20 cellular contexts compared by ENCODE assay signal in genomic region chr4:52843351-52843750, GRCh38. TPM values are rescaled to one million over a fixed set of nuclear protein-coding genes. Genes with fewer than 3 reads are reported as not detected.
DNase-seq lines count a peak whose midpoint lies in the region; ATAC-seq and TF ChIP-seq lines count a peak whose summit lies in the region.
"Had no signal": no experiment of that assay in that cellular context is flagged by ENCODE, and none has a peak within 500 bp of the region (broad histone marks: within the 10 kb centered on the region; RNA-seq: fewer than 3 reads in every experiment).

No MANE protein-coding gene starts in this region.

- H3K27ac Mint-ChIP-seq in dendritic cell treated with granulocyte-macrophage colony-stimulating factor and Interleukin-4, amounts not matched to agents 40 ng/mL and 50 ng/mL, for 4 days, result peak overlapping the region; percentile 7
- no peak overlapping the region for H3K27ac Mint-ChIP-seq in activated T-helper 2 cell treated with anti-CD3 and anti-CD28 coated beads, Interferon-gamma antibody, Interleukin-2, Interleukin-4, amounts not matched to agents 10 μg/mL and 5 μg/mL and 100 μg/mL, durations not matched to agents 14 hours and 24 hours and 36 hours
- H3K27ac Mint-ChIP-seq in stimulated activated effector memory CD8-positive, alpha-beta T cell treated with anti-CD3 and anti-CD28 coated beads, Interleukin-12 subunit alpha, Interleukin-12 subunit beta, amount 100 ng/mL, for 72 hours, result no peak overlapping the region

- peak overlapping the region; percentile 48; the same call in 1 of the 2 replicates for H3K27ac ChIP-seq in BLaER1
- no peak overlapping the region for H3K27ac ChIP-seq in parathyroid adenoma
- H3K27ac ChIP-seq: A549, HL-60, SK-N-MC had no signal

- H3K4me2 ChIP-seq in BLaER1, result peak overlapping the region; percentile 69
- no peak overlapping the region for H3K4me2 ChIP-seq in parathyroid adenoma (ENCODE audit: low read length)
- H3K4me2 ChIP-seq: A549 had no signal

- no peaks in the 10 kb centered on the region for H3K79me2 ChIP-seq in parathyroid adenoma

- intact Hi-C loops in dendritic cell treated with granulocyte-macrophage colony-stimulating factor and Interleukin-4, amounts not matched to agents 40 ng/mL and 50 ng/mL, for 4 days (cut with micrococcal nuclease), result loop anchor here (5.0 kb wide), 1 partner anchor 121 kb away; no protein-coding TSS in a partner anchor
- intact Hi-C loops in activated T-helper 2 cell treated with anti-CD3 and anti-CD28 coated beads, Interferon-gamma antibody, Interleukin-2, Interleukin-4, amounts not matched to agents 10 μg/mL and 5 μg/mL and 100 μg/mL, durations not matched to agents 14 hours and 24 hours and 36 hours (cut with micrococcal nuclease), result no loop called here
- intact Hi-C loops in posterior vena cava (cut with DNase I), result no loop called here

- peaks cover 13% of the 10 kb centered on the region for H3K4me1 Mint-ChIP-seq in dendritic cell treated with granulocyte-macrophage colony-stimulating factor and Interleukin-4, amounts not matched to agents 40 ng/mL and 50 ng/mL, for 4 days (ENCODE audit: low read depth)
- H3K4me1 Mint-ChIP-seq in activated T-helper 2 cell treated with anti-CD3 and anti-CD28 coated beads, Interferon-gamma antibody, Interleukin-2, Interleukin-4, amounts not matched to agents 10 μg/mL and 5 μg/mL and 100 μg/mL, durations not matched to agents 14 hours and 24 hours and 36 hours (ENCODE audit: low read depth), result peaks cover 14% of the 10 kb centered on the region
- H3K4me1 Mint-ChIP-seq in stimulated activated effector memory CD8-positive, alpha-beta T cell treated with anti-CD3 and anti-CD28 coated beads, Interleukin-12 subunit alpha, Interleukin-12 subunit beta, amount 100 ng/mL, for 72 hours, result peaks cover 6% of the 10 kb centered on the region

- H3K4me1 ChIP-seq in BLaER1, result peaks cover 27% of the 10 kb centered on the region
- H3K4me1 ChIP-seq in parathyroid adenoma, result peaks cover 2% of the 10 kb centered on the region
- H3K4me1 ChIP-seq: A549, HAP-1 had no signal

- H3K4me3 ChIP-seq in BLaER1 (no peak overlapping the region), parathyroid adenoma (ENCODE audit: low read depth, low read length) (no peak overlapping the region)
- H3K4me3 ChIP-seq: A549, HAP-1, SK-N-MC had no signal

- H2AFZ ChIP-seq in parathyroid adenoma, result peak overlapping the region; percentile 56

- H3K9me3 Mint-ChIP-seq in dendritic cell treated with granulocyte-macrophage colony-stimulating factor and Interleukin-4, amounts not matched to agents 40 ng/mL and 50 ng/mL, for 4 days, result no peaks in the 10 kb centered on the region
- H3K9me3 Mint-ChIP-seq in activated T-helper 2 cell treated with anti-CD3 and anti-CD28 coated beads, Interferon-gamma antibody, Interleukin-2, Interleukin-4, amounts not matched to agents 10 μg/mL and 5 μg/mL and 100 μg/mL, durations not matched to agents 14 hours and 24 hours and 36 hours, result no peaks in the 10 kb centered on the region
- H3K9me3 Mint-ChIP-seq in stimulated activated effector memory CD8-positive, alpha-beta T cell treated with anti-CD3 and anti-CD28 coated beads, Interleukin-12 subunit alpha, Interleukin-12 subunit beta, amount 100 ng/mL, for 72 hours, result no peaks in the 10 kb centered on the region

- H3K36me3 Mint-ChIP-seq in dendritic cell treated with granulocyte-macrophage colony-stimulating factor and Interleukin-4, amounts not matched to agents 40 ng/mL and 50 ng/mL, for 4 days (ENCODE audit: low read depth), result no peaks in the 10 kb centered on the region
- H3K36me3 Mint-ChIP-seq in activated T-helper 2 cell treated with anti-CD3 and anti-CD28 coated beads, Interferon-gamma antibody, Interleukin-2, Interleukin-4, amounts not matched to agents 10 μg/mL and 5 μg/mL and 100 μg/mL, durations not matched to agents 14 hours and 24 hours and 36 hours (ENCODE audit: low read depth), result no peaks in the 10 kb centered on the region
- no peaks in the 10 kb centered on the region for H3K36me3 Mint-ChIP-seq in stimulated activated effector memory CD8-positive, alpha-beta T cell treated with anti-CD3 and anti-CD28 coated beads, Interleukin-12 subunit alpha, Interleukin-12 subunit beta, amount 100 ng/mL, for 72 hours

- H3K4me3 Mint-ChIP-seq in dendritic cell treated with granulocyte-macrophage colony-stimulating factor and Interleukin-4, amounts not matched to agents 40 ng/mL and 50 ng/mL, for 4 days, result no peak overlapping the region
- no peak overlapping the region for H3K4me3 Mint-ChIP-seq in activated T-helper 2 cell treated with anti-CD3 and anti-CD28 coated beads, Interferon-gamma antibody, Interleukin-2, Interleukin-4, amounts not matched to agents 10 μg/mL and 5 μg/mL and 100 μg/mL, durations not matched to agents 14 hours and 24 hours and 36 hours (ENCODE audit: low read depth)
- H3K4me3 Mint-ChIP-seq in stimulated activated effector memory CD8-positive, alpha-beta T cell treated with anti-CD3 and anti-CD28 coated beads, Interleukin-12 subunit alpha, Interleukin-12 subunit beta, amount 100 ng/mL, for 72 hours, result no peak overlapping the region

- no peak for TF ChIP-seq CTCF in parathyroid adenoma (IDR thresholded peaks at IDR 0.05)

- ATAC-seq in stimulated activated effector memory CD8-positive, alpha-beta T cell treated with anti-CD3 and anti-CD28 coated beads, Interleukin-12 subunit alpha, Interleukin-12 subunit beta, amount 100 ng/mL, for 72 hours, result no peak
- ATAC-seq: A549, Panc1 had no signal

- H3K9ac ChIP-seq in BLaER1 (no peak overlapping the region), parathyroid adenoma (no peak overlapping the region)

- no peaks in the 10 kb centered on the region for H3K36me3 ChIP-seq in BLaER1
- no peaks in the 10 kb centered on the region for H3K36me3 ChIP-seq in parathyroid adenoma (ENCODE audit: control insufficient read depth, insufficient read depth, low read length)
- H3K36me3 ChIP-seq: HAP-1 had no signal

- no peaks in the 10 kb centered on the region for H3K27me3 ChIP-seq in BLaER1
- H3K27me3 ChIP-seq in parathyroid adenoma (ENCODE audit: control insufficient read depth, insufficient read depth, low read length), result no peaks in the 10 kb centered on the region

- no peaks in the 10 kb centered on the region for H3K27me3 Mint-ChIP-seq in dendritic cell treated with granulocyte-macrophage colony-stimulating factor and Interleukin-4, amounts not matched to agents 40 ng/mL and 50 ng/mL, for 4 days
- H3K27me3 Mint-ChIP-seq in activated T-helper 2 cell treated with anti-CD3 and anti-CD28 coated beads, Interferon-gamma antibody, Interleukin-2, Interleukin-4, amounts not matched to agents 10 μg/mL and 5 μg/mL and 100 μg/mL, durations not matched to agents 14 hours and 24 hours and 36 hours (ENCODE audit: low read depth), result peaks cover 5% of the 10 kb centered on the region

- H4K20me1 ChIP-seq in BLaER1, result no peaks in the 10 kb centered on the region

- H3K9me3 ChIP-seq in BLaER1 (no peaks in the 10 kb centered on the region), parathyroid adenoma (ENCODE audit: control insufficient read depth, low read length) (no peaks in the 10 kb centered on the region)
- H3K9me3 ChIP-seq: A549, Caco-2, HAP-1 had no signal

- peak; percentile 40 for DNase-seq in MV-4-11 (lab: John Stamatoyannopoulos, UW)
- DNase-seq in activated T-helper 2 cell treated with anti-CD3 and anti-CD28 coated beads, Interferon-gamma antibody, Interleukin-2, Interleukin-4, amounts not matched to agents 10 μg/mL and 5 μg/mL and 100 μg/mL, durations not matched to agents 14 hours and 24 hours and 36 hours (ENCODE audit: low spot score), result no peak
- DNase-seq in posterior vena cava (ENCODE audit: low spot score), result no peak
- no peak for DNase-seq in stimulated activated effector memory CD8-positive, alpha-beta T cell treated with anti-CD3 and anti-CD28 coated beads, Interleukin-12 subunit alpha, Interleukin-12 subunit beta, amount 100 ng/mL, for 72 hours (ENCODE audit: low spot score in 2 of 2)
- DNase-seq in occipital lobe (lab: John Stamatoyannopoulos, UW), result no peak
- DNase-seq: Caco-2, DMS153, EL, NCI-H1417 treated with DMSO at 0.1 percent for 48 hours, NCI-H2029 treated with DMSO at 0.1 percent for 48 hours, NCI-H2171 treated with DMSO at 0.1 percent for 48 hours, NCI-H774 had no signal

RNA-seq across cellular contexts. Expression of gene RASL11B, which starts 18.8 kb away (rescaled TPM):
- total RNA-seq in activated T-helper 2 cell treated with anti-CD3 and anti-CD28 coated beads, Interferon-gamma antibody, Interleukin-2, Interleukin-4, amounts not matched to agents 10 μg/mL and 5 μg/mL and 100 μg/mL, durations not matched to agents 14 hours and 24 hours and 36 hours, result 0.50 and 0.67 TPM in 2 replicates
- total RNA-seq in posterior vena cava (10 to 100 TPM in 1 of 2 donors, 1 to 10 TPM in 1; 8.9 to 26.8 TPM), occipital lobe (31.7 TPM)
